Comparison of ENCODE assay signal across 15 cellular contexts in genomic region chr13:39364797-39365468, GRCh38.
A peak's percentile ranks its signal among the peaks of the same experiment; 100 is the strongest.
DNase-seq lines count a peak whose midpoint lies in the region; ATAC-seq, FAIRE-seq and TF ChIP-seq lines count a peak whose summit lies in the region.
"Had no signal": no experiment of that assay in that cellular context is flagged by ENCODE, and none has a peak within 500 bp of the region (broad histone marks: within the 10 kb centered on the region; RNA-seq: fewer than 3 reads in every experiment).

No MANE protein-coding gene starts in this region.

- H3K9me1 ChIP-seq in IMR-90 (ENCODE audit: insufficient read depth, low read length): no peaks in the 10 kb centered on the region; the same call in none of the 2 replicates

- peaks cover 10% of the 10 kb centered on the region for H3K4me1 ChIP-seq in IMR-90 (ENCODE audit: control insufficient read depth, insufficient read depth, low read length)
- peaks cover 6% of the 10 kb centered on the region for H3K4me1 ChIP-seq in astrocyte (ENCODE audit: insufficient read depth, low read length)

- no peaks in the 10 kb centered on the region for H3K27me3 Mint-ChIP-seq in astrocyte (ENCODE audit: low read depth, unreplicated experiment)
- peaks cover 2% of the 10 kb centered on the region for H3K27me3 Mint-ChIP-seq in activated naive CD8-positive, alpha-beta T cell treated with anti-CD3 and anti-CD28 coated beads, Interleukin-2, amount 50 U/mL, for 24 hours

- no peak overlapping the region for H2BK120ac ChIP-seq in IMR-90 (ENCODE audit: low read depth, low read length)

- H3K79me2 ChIP-seq in astrocyte (ENCODE audit: insufficient read depth, low read length): no peaks in the 10 kb centered on the region

- H3K36me3 ChIP-seq in IMR-90 (ENCODE audit: control insufficient read depth, insufficient read depth, low read length): no peaks in the 10 kb centered on the region
- no peaks in the 10 kb centered on the region for H3K36me3 ChIP-seq in astrocyte (ENCODE audit: insufficient read depth, low read length)
- no peaks in the 10 kb centered on the region for H3K36me3 ChIP-seq in kidney epithelial cell (ENCODE audit: control insufficient read depth, insufficient read depth, low read length)

- no peak overlapping the region for H3K4me3 Mint-ChIP-seq in astrocyte (ENCODE audit: unreplicated experiment)
- H3K4me3 Mint-ChIP-seq in activated naive CD8-positive, alpha-beta T cell treated with anti-CD3 and anti-CD28 coated beads, Interleukin-2, amount 50 U/mL, for 24 hours: no peak overlapping the region

- no TSS peak for BruUV-seq in IMR-90 (replicated peaks; lab: Mats Ljungman, UMichigan)

- no peak overlapping the region for H3K23ac ChIP-seq in IMR-90 (ENCODE audit: low read depth, low read length)

- H3K27me3 ChIP-seq in IMR-90 (ENCODE audit: control insufficient read depth, insufficient read depth, low read length) (no peaks in the 10 kb centered on the region), astrocyte (ENCODE audit: insufficient read depth, low read length) (no peaks in the 10 kb centered on the region), kidney epithelial cell (ENCODE audit: control insufficient read depth, insufficient read depth, low read length) (no peaks in the 10 kb centered on the region)

- H2BK15ac ChIP-seq in IMR-90 (ENCODE audit: low read depth, low read length): no peak overlapping the region

- DNase-seq in AG08395 (ENCODE audit: low spot score) (peak; percentile 38), IMR-90 (peak; percentile 48), astrocyte (ENCODE audit: low read depth) (peak; percentile 46), kidney epithelial cell (ENCODE audit: low read depth) (peak; percentile 38), HuH-7.5 (ENCODE audit: low spot score) (no peak)
- DNase-seq in activated naive CD8-positive, alpha-beta T cell treated with anti-CD3 and anti-CD28 coated beads, Interleukin-2, amount 50 U/mL, for 24 hours: no peak
- DNase-seq: COR-L47; head of caudate nucleus; NCI-H1694 treated with DMSO at 0.1 percent for 48 hours; posterior cingulate gyrus; stimulated activated CD8-positive, alpha-beta memory T cell treated with anti-CD3 and anti-CD28 coated beads, Interleukin-4, amount 100 ng/mL, for 48 hours had no signal

- peaks cover 2% of the 10 kb centered on the region for H3K36me3 Mint-ChIP-seq in astrocyte (ENCODE audit: low read depth, unreplicated experiment)
- no peaks in the 10 kb centered on the region for H3K36me3 Mint-ChIP-seq in activated naive CD8-positive, alpha-beta T cell treated with anti-CD3 and anti-CD28 coated beads, Interleukin-2, amount 50 U/mL, for 24 hours (ENCODE audit: low read depth)
- H3K36me3 Mint-ChIP-seq: activated naive CD4-positive, alpha-beta T cell treated with anti-CD3 and anti-CD28 coated beads, Interleukin-2, amount 50 U/mL, for 72 hours had no signal

- no peaks in the 10 kb centered on the region for H3K9me3 ChIP-seq in IMR-90 (ENCODE audit: control insufficient read depth, insufficient read depth, low read length)
- H3K9me3 ChIP-seq in astrocyte (ENCODE audit: insufficient read depth, low read depth, low read length): no peaks in the 10 kb centered on the region

- no peak overlapping the region for H2AK9ac ChIP-seq in IMR-90 (replicated peaks; ENCODE audit: low read depth, low read length, poor library complexity)

- POLR2A ChIA-PET in IMR-90 (lab: Charles Lee; ENCODE audit: unreplicated experiment): no interaction called here

- no peak overlapping the region for H4K5ac ChIP-seq in IMR-90 (ENCODE audit: low read depth, low read length)

- H3K27ac ChIP-seq in IMR-90 (ENCODE audit: insufficient read depth, low read length) (no peak overlapping the region), astrocyte (ENCODE audit: low read depth, low read length) (no peak overlapping the region)

- peak overlapping the region; percentile 34 for H3K4me2 ChIP-seq in IMR-90 (ENCODE audit: low read depth, low read length)
- peak overlapping the region; percentile 33 for H3K4me2 ChIP-seq in astrocyte (ENCODE audit: low read length)

- no peak for FAIRE-seq in astrocyte (lab: Jason Lieb, UNC)
- FAIRE-seq: TTC549 had no signal

- no peak overlapping the region for H3K56ac ChIP-seq in IMR-90 (ENCODE audit: extremely low read depth, insufficient read depth, low read length)

- H2BK5ac ChIP-seq in IMR-90 (ENCODE audit: low read depth, low read length, poor library complexity, severe bottlenecking): no peak overlapping the region

- no peak overlapping the region; the same call in none of the 2 replicates for H3K14ac ChIP-seq in IMR-90 (replicated peaks; ENCODE audit: low read depth, low read length)

- H3K18ac ChIP-seq in IMR-90 (ENCODE audit: low read depth, low read length): no peak overlapping the region

- dilution Hi-C loops in IMR-90 (cut with HindIII; ENCODE audit: low sequenced_read_pairs, unreplicated experiment): no loop called here

- CTCF ChIA-PET in IMR-90 (lab: Yijun Ruan, JAX): interaction anchor here (0.9 kb wide), 1 partner anchor 9 kb away, joined by 3 read pairs; no protein-coding TSS in a partner anchor

- H3K9ac ChIP-seq in IMR-90 (ENCODE audit: low read depth, low read length) (no peak overlapping the region), astrocyte (ENCODE audit: low read length) (no peak overlapping the region)

- H4K20me1 ChIP-seq in IMR-90 (ENCODE audit: insufficient read depth, low read length): no peaks in the 10 kb centered on the region
- H4K20me1 ChIP-seq in astrocyte (ENCODE audit: insufficient read depth, low read length): peaks cover 4% of the 10 kb centered on the region

- in situ Hi-C loops in IMR-90 (cut with MboI; ENCODE audit: low sequenced_read_pairs): no loop called here

- H3K79me1 ChIP-seq in IMR-90 (ENCODE audit: low read depth in 1 of 2, low read length in 2 of 2): peaks cover 5 to 23% of the 10 kb centered on the region in 2 experiments; a peak in 3 of 4 replicates

- H4K91ac ChIP-seq in IMR-90 (ENCODE audit: insufficient read depth, low read depth, low read length): no peak overlapping the region

- WGBS in IMR-90 (ENCODE audit: extremely low coverage in 2 of 2, insufficient read length in 1 of 2), 2 experiments: no CpG with 5 or more reads among the region's 5 CpGs

- H3K27ac Mint-ChIP-seq in astrocyte (ENCODE audit: unreplicated experiment): no peak overlapping the region
- H3K27ac Mint-ChIP-seq in activated naive CD8-positive, alpha-beta T cell treated with anti-CD3 and anti-CD28 coated beads, Interleukin-2, amount 50 U/mL, for 24 hours: no peak overlapping the region
- H3K27ac Mint-ChIP-seq: activated naive CD4-positive, alpha-beta T cell treated with anti-CD3 and anti-CD28 coated beads, Interleukin-2, amount 50 U/mL, for 72 hours had no signal

- H4K8ac ChIP-seq in IMR-90 (ENCODE audit: low read depth in 2 of 2, low read length in 2 of 2): no peak overlapping the region

- H2AFZ ChIP-seq in IMR-90 (replicated peaks; ENCODE audit: low read length, poor library complexity) (no peak overlapping the region), astrocyte (ENCODE audit: low read depth, low read length) (no peak overlapping the region)

- ATAC-seq in IMR-90 (ENCODE audit: low read depth) (peak; percentile 65), GM18868 (IDR thresholded peaks at IDR 0.05; ENCODE audit: unreplicated experiment) (no peak), HG02610 (IDR thresholded peaks at IDR 0.05; ENCODE audit: unreplicated experiment) (no peak)
- ATAC-seq in activated naive CD8-positive, alpha-beta T cell treated with anti-CD3 and anti-CD28 coated beads, Interleukin-2, amount 50 U/mL, for 24 hours: no peak
- ATAC-seq: activated naive CD4-positive, alpha-beta T cell treated with anti-CD3 and anti-CD28 coated beads, Interleukin-2, amount 50 U/mL, for 72 hours had no signal

- H2AK5ac ChIP-seq in IMR-90 (ENCODE audit: low read depth, low read length): no peak overlapping the region

- intact Hi-C loops in IMR-90 (cut with micrococcal nuclease): no loop called here

- TF ChIP-seq CTCF in IMR-90 (conservative IDR thresholded peaks at IDR 0.05; ENCODE audit: low read depth, low read length) (no peak), astrocyte (IDR thresholded peaks at IDR 0.05; ENCODE audit: insufficient read depth, low read depth, low read length) (peak; percentile 5), kidney epithelial cell (IDR thresholded peaks at IDR 0.05; ENCODE audit: insufficient read depth, low read length, poor library complexity, severe bottlenecking) (no peak)

- peaks cover 19% of the 10 kb centered on the region for H3K4me1 Mint-ChIP-seq in astrocyte (ENCODE audit: low read depth, unreplicated experiment)
- no peaks in the 10 kb centered on the region for H3K4me1 Mint-ChIP-seq in activated naive CD8-positive, alpha-beta T cell treated with anti-CD3 and anti-CD28 coated beads, Interleukin-2, amount 50 U/mL, for 24 hours

- H3K4me3 ChIP-seq in IMR-90 (ENCODE audit: insufficient read depth, low read depth, low read length) (no peak overlapping the region), astrocyte (ENCODE audit: insufficient read depth, low read depth, low read length) (no peak overlapping the region), kidney epithelial cell (ENCODE audit: low read depth, low read length) (no peak overlapping the region)

- TF ChIP-seq POLR2A in IMR-90 (IDR thresholded peaks at IDR 0.05; ENCODE audit: low read depth, low read length): no peak

- H3K9me3 Mint-ChIP-seq in astrocyte (ENCODE audit: unreplicated experiment): no peaks in the 10 kb centered on the region
- H3K9me3 Mint-ChIP-seq in activated naive CD8-positive, alpha-beta T cell treated with anti-CD3 and anti-CD28 coated beads, Interleukin-2, amount 50 U/mL, for 24 hours: no peaks in the 10 kb centered on the region
- H3K9me3 Mint-ChIP-seq: activated naive CD4-positive, alpha-beta T cell treated with anti-CD3 and anti-CD28 coated beads, Interleukin-2, amount 50 U/mL, for 72 hours had no signal

- H3K4ac ChIP-seq in IMR-90 (ENCODE audit: low read depth, low read length): no peak overlapping the region

- no peak for TF ChIP-seq RAD21 in IMR-90 (IDR thresholded peaks at IDR 0.05; ENCODE audit: low read length)

- H2BK20ac ChIP-seq in IMR-90 (ENCODE audit: low read depth, low read length): no peak overlapping the region

TF ChIP-seq in IMR-90, 13 proteins besides CTCF, POLR2A, EP300 and RAD21 (continues in another document):
- TF ChIP-seq BHLHE40 (IDR thresholded peaks at IDR 0.05; ENCODE audit: low read depth, low read length) (no peak), CEBPB (IDR thresholded peaks at IDR 0.05; ENCODE audit: low read depth, low read length) (no peak), NFE2L2 (IDR thresholded peaks at IDR 0.05; ENCODE audit: low read depth, low read length) (no peak), USF2 (IDR thresholded peaks at IDR 0.05; ENCODE audit: low read depth, low read length) (no peak), MAFK (IDR thresholded peaks at IDR 0.05; ENCODE audit: low read depth, low read length) (no peak), MXI1 (IDR thresholded peaks at IDR 0.05; ENCODE audit: borderline replicate concordance, low read depth, low read length) (no peak)

Comparison
In these comparisons a context has a peak if more than half of its experiments do, and no peak if none do; other contexts are left out.
1. DNase-seq: peak in AG08395 (single experiment), IMR-90 (single experiment), astrocyte (single experiment) and kidney epithelial cell (single experiment); none in activated naive CD8-positive, alpha-beta T cell treated with anti-CD3 and anti-CD28 coated beads, Interleukin-2, amount 50 U/mL, for 24 hours (single experiment) and HuH-7.5 (single experiment).